17 cellular contexts compared by ENCODE assay signal in the genomic region with DNA sequence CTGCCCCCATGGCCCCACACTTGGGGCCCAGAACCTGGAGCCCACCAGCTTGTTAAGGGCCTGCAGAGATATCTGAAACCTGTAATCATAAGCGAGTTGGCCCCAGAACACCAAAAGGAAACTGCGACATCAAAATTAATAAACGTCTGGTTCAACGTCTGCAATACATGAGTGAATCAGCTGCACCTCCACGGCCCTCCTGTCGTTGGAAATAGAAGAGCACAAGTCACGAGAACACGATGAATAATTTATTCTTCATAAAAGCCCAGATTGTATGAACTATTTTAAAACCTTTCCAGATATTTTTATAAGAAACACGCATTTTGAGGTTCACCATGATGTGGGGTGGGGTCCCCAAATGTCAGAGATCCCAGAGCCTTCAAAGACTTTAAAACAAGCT. TPM values are rescaled to one million over a fixed set of nuclear protein-coding genes. Genes with fewer than 3 reads are reported as not detected.
"Had no signal": no experiment of that assay in that cellular context is flagged by ENCODE, and none has a peak within 500 bp of the region (broad histone marks: within the 10 kb centered on the region; RNA-seq: fewer than 3 reads in every experiment).

No MANE protein-coding gene starts in this region.

- DNase-seq: activated CD4-positive, alpha-beta T cell treated with anti-CD3 and anti-CD28 coated beads, Interleukin-2, amount 10 ng/mL, durations not matched to agents 24 days and 14 days; activated CD4-positive, CD25-positive, alpha-beta regulatory T cell; activated CD8-positive, alpha-beta memory T cell treated with anti-CD3 and anti-CD28 coated beads, Interleukin-2, amount 50 U/mL, for 48 hours; activated gamma-delta T cell treated with Interleukin-2 at 50 U/mL for 16 hours; activated naive CD8-positive, alpha-beta T cell treated with anti-CD3 and anti-CD28 coated beads, Interleukin-2, amount 10 ng/mL, durations not matched to agents 7 days and 5 days; esophagus squamous epithelium; kidney; left ventricle myocardium inferior; stimulated activated CD4-positive, alpha-beta T cell treated with anti-CD3 and anti-CD28 coated beads, Interleukin-15, amount 100 ng/mL, for 24 hours; stimulated activated CD4-positive, alpha-beta T cell treated with anti-CD3 and anti-CD28 coated beads, Interleukin-4, amount 100 ng/mL, for 1 hour; stimulated activated naive CD4-positive, alpha-beta T cell treated with Interleukin-2 at 50 U/mL for 16 hours; substantia nigra had no signal

- H3K36me3 ChIP-seq: esophagus squamous epithelium, left ventricle myocardium inferior, SJSA1 had no signal

- H3K27me3 ChIP-seq: esophagus squamous epithelium, SJSA1 had no signal

- H3K27ac ChIP-seq: esophagus squamous epithelium, left ventricle myocardium inferior, SJSA1 had no signal

- H3K4me3 ChIP-seq: esophagus squamous epithelium, left ventricle myocardium inferior, SJSA1 had no signal

- H3K4me3 Mint-ChIP-seq: activated CD4-positive, alpha-beta T cell treated with anti-CD3 and anti-CD28 coated beads, Interleukin-2, amount 10 ng/mL, durations not matched to agents 24 days and 14 days; activated naive CD8-positive, alpha-beta T cell treated with anti-CD3 and anti-CD28 coated beads, Interleukin-2, amount 10 ng/mL, durations not matched to agents 7 days and 5 days; memory B cell; type B pancreatic cell had no signal

- H3K4me1 ChIP-seq: esophagus squamous epithelium, left ventricle myocardium inferior, SJSA1 had no signal

- H3K4me1 Mint-ChIP-seq: activated CD4-positive, alpha-beta T cell treated with anti-CD3 and anti-CD28 coated beads, Interleukin-2, amount 10 ng/mL, durations not matched to agents 24 days and 14 days; activated naive CD8-positive, alpha-beta T cell treated with anti-CD3 and anti-CD28 coated beads, Interleukin-2, amount 10 ng/mL, durations not matched to agents 7 days and 5 days; memory B cell had no signal

- H3K36me3 Mint-ChIP-seq: activated naive CD8-positive, alpha-beta T cell treated with anti-CD3 and anti-CD28 coated beads, Interleukin-2, amount 10 ng/mL, durations not matched to agents 7 days and 5 days; type B pancreatic cell had no signal

- H3K27ac Mint-ChIP-seq: activated CD4-positive, alpha-beta T cell treated with anti-CD3 and anti-CD28 coated beads, Interleukin-2, amount 10 ng/mL, durations not matched to agents 24 days and 14 days; activated naive CD8-positive, alpha-beta T cell treated with anti-CD3 and anti-CD28 coated beads, Interleukin-2, amount 10 ng/mL, durations not matched to agents 7 days and 5 days; memory B cell; type B pancreatic cell had no signal

- H3K9me3 ChIP-seq: esophagus squamous epithelium, SJSA1 had no signal

- H3K9me3 Mint-ChIP-seq: activated CD4-positive, alpha-beta T cell treated with anti-CD3 and anti-CD28 coated beads, Interleukin-2, amount 10 ng/mL, durations not matched to agents 24 days and 14 days; type B pancreatic cell had no signal

RNA-seq across cellular contexts. Expression of gene CMKLR1, which starts 9.7 kb away (rescaled TPM):
- total RNA-seq: activated CD4-positive, alpha-beta T cell treated with anti-CD3 and anti-CD28 coated beads, Interleukin-2, amount 10 ng/mL, durations not matched to agents 24 days and 14 days; bronchial epithelial cell; SJSA1; T-helper 2 cell treated with Interferon-gamma antibody and Interleukin-4, amounts not matched to agents 100 ng/mL and 5 ng/mL, for 36 hours had no signal
